Comparison of ENCODE assay signal across 17 cellular contexts in genomic region chr5:177036443-177036842, GRCh38. TPM values are rescaled to one million over a fixed set of nuclear protein-coding genes. Genes with fewer than 3 reads are reported as not detected.
A peak's percentile ranks its signal among the peaks of the same experiment; 100 is the strongest.
DNase-seq lines count a peak whose midpoint lies in the region; ATAC-seq and TF ChIP-seq lines count a peak whose summit lies in the region.
"Had no signal": no experiment of that assay in that cellular context is flagged by ENCODE, and none has a peak within 500 bp of the region (broad histone marks: within the 10 kb centered on the region; RNA-seq: fewer than 3 reads in every experiment).

No MANE protein-coding gene starts in this region.

- H3K27me3 ChIP-seq in CD8-positive, alpha-beta T cell (ENCODE audit: insufficient read depth, low read length), result no peaks in the 10 kb centered on the region
- no peaks in the 10 kb centered on the region; the same call in 1 of the 2 replicates for H3K27me3 ChIP-seq in H9 (ENCODE audit: insufficient read depth, low read length)
- no peaks in the 10 kb centered on the region for H3K27me3 ChIP-seq in GM23248 (replicated peaks; ENCODE audit: insufficient read depth)

- DNase-seq in CD8-positive, alpha-beta T cell, result no peak
- DNase-seq in H9, result no peak
- peak; percentile 21 to 38 for DNase-seq in lung microvascular endothelial cell (ENCODE audit: low read depth in 2 of 2)
- no peak for DNase-seq in GM23248
- DNase-seq in posterior cingulate gyrus, result no peak
- no peak for DNase-seq in GM13976 (ENCODE audit: low spot score)
- DNase-seq: C1 segment of cervical spinal cord, COR-L47, DMS153, GOT3, MM.1S, NCI-H1105 treated with DMSO at 0.1 percent for 48 hours, NCI-H187, NCI-H748 treated with DMSO at 0.1 percent for 48 hours had no signal

- H3K4me1 ChIP-seq in CD8-positive, alpha-beta T cell (ENCODE audit: insufficient read depth, low read length), result peaks cover 5% of the 10 kb centered on the region
- peaks cover 8% of the 10 kb centered on the region; the same call in 1 of the 2 replicates for H3K4me1 ChIP-seq in H9 (ENCODE audit: insufficient read depth, low read length)
- peaks cover 13% of the 10 kb centered on the region for H3K4me1 ChIP-seq in GM23248 (ENCODE audit: insufficient read depth)

- TF ChIP-seq CTCF in CD8-positive, alpha-beta T cell (IDR thresholded peaks at IDR 0.05), result no peak
- TF ChIP-seq CTCF in H9 (conservative IDR thresholded peaks at IDR 0.05) (no peak), brain (conservative IDR thresholded peaks at IDR 0.05) (no peak), GM13976 (IDR thresholded peaks at IDR 0.05; ENCODE audit: borderline replicate concordance, control extremely low read depth, extremely low read depth, insufficient read depth, missing control alignments) (no peak)

- H3K27ac ChIP-seq in CD8-positive, alpha-beta T cell (ENCODE audit: low read depth, low read length), result no peak overlapping the region
- H3K27ac ChIP-seq in H9 (ENCODE audit: insufficient read length, low read depth, low read length) (no peak overlapping the region), GM23248 (no peak overlapping the region)

- peaks cover 41% of the 10 kb centered on the region for H3K36me3 Mint-ChIP-seq in CD8-positive, alpha-beta T cell
- H3K36me3 Mint-ChIP-seq in H9 (ENCODE audit: insufficient read depth in 1 of 3, low read depth in 3 of 3), result peaks cover 0 to 25% (median 24%) of the 10 kb centered on the region in 3 experiments; a peak in 5 of 7 replicates
- H3K36me3 Mint-ChIP-seq in brain, result peaks cover 51% of the 10 kb centered on the region

- in situ Hi-C loops in GM23248 (cut with MboI) (no loop called here), GM13976 (cut with MboI; ENCODE audit: low sequenced_read_pairs, unreplicated experiment) (no loop called here)

- WGBS in H9 (ENCODE audit: extremely low coverage, insufficient read length, low lambda C conversion rate), result no CpG with 5 or more reads among the region's 5 CpGs
- 87% methylated on average over 5 of the region's 5 CpGs for WGBS in GM23248 (ENCODE audit: low coverage in 1 of 2, low lambda C conversion rate in 2 of 2, missing lambda C conversion rate in 2 of 2), 2 experiments

- no peak overlapping the region for H4K91ac ChIP-seq in H9 (ENCODE audit: insufficient read length, low read depth, low read length)

- no peak overlapping the region for H3K4ac ChIP-seq in H9 (ENCODE audit: low read depth, low read length)

- no peak overlapping the region for H3K18ac ChIP-seq in H9 (ENCODE audit: insufficient read length, low read depth, low read length)

- H2AK5ac ChIP-seq in H9 (ENCODE audit: insufficient read length, low read length), result no peak overlapping the region

- H2AFZ ChIP-seq in H9 (ENCODE audit: low read length) (no peak overlapping the region), GM23248 (no peak overlapping the region)

- H3K4me1 Mint-ChIP-seq in CD8-positive, alpha-beta T cell (ENCODE audit: low read depth), result peaks cover 16% of the 10 kb centered on the region
- H3K4me1 Mint-ChIP-seq in H9 (peaks cover 10 to 14% of the 10 kb centered on the region in 2 experiments), brain (peaks cover 10% of the 10 kb centered on the region)

- H3K4me3 Mint-ChIP-seq in CD8-positive, alpha-beta T cell, result no peak overlapping the region
- H3K4me3 Mint-ChIP-seq in H9 (no peak overlapping the region), brain (no peak overlapping the region)

- H3K27ac Mint-ChIP-seq in CD8-positive, alpha-beta T cell, result peak overlapping the region; percentile 23
- H3K27ac Mint-ChIP-seq in H9, result peak overlapping the region; percentile 10 to 73 (median 19); a peak in 4 of 7 replicates
- peak overlapping the region in 3 of 5 experiments; percentile 22 to 63 (median 36) for H3K27ac Mint-ChIP-seq in brain

- H2BK15ac ChIP-seq in H9 (ENCODE audit: low read depth, low read length), result no peak overlapping the region

- POLR2A ChIA-PET in CD8-positive, alpha-beta T cell (lab: Charles Lee), result no interaction called here

- peaks cover 3% of the 10 kb centered on the region for H3K9me3 Mint-ChIP-seq in CD8-positive, alpha-beta T cell
- no peaks in the 10 kb centered on the region for H3K9me3 Mint-ChIP-seq in H9
- H3K9me3 Mint-ChIP-seq in brain, result peaks cover 3 to 7% (median 3%) of the 10 kb centered on the region in 5 experiments

- H3F3A ChIP-seq in GM23248 (ENCODE audit: insufficient read depth), result peaks cover 11% of the 10 kb centered on the region

- CTCF ChIA-PET in CD8-positive, alpha-beta T cell (lab: Charles Lee), result interaction anchor here (1.4 kb wide), 1 partner anchor 58 kb away, joined by 3 read pairs; no protein-coding TSS in a partner anchor

- H4K20me1 ChIP-seq in H9 (ENCODE audit: control insufficient read depth, insufficient read depth, insufficient read length) (no peaks in the 10 kb centered on the region), GM23248 (ENCODE audit: insufficient read depth) (0 out of 2 replicates have a peak, but pooled peaks cover 2% of the 10 kb centered on the region)

- no peaks in the 10 kb centered on the region for H3K27me3 Mint-ChIP-seq in CD8-positive, alpha-beta T cell (ENCODE audit: low read depth)
- H3K27me3 Mint-ChIP-seq in H9 (ENCODE audit: low read depth) (no peaks in the 10 kb centered on the region), brain (no peaks in the 10 kb centered on the region)

- no peak overlapping the region for H4K5ac ChIP-seq in H9 (ENCODE audit: insufficient read length, low read depth, low read length)

- no peak overlapping the region for H3K23ac ChIP-seq in H9 (ENCODE audit: insufficient read length, low read depth, low read length)

- H2BK20ac ChIP-seq in H9 (ENCODE audit: low read depth, low read length, poor library complexity, severe bottlenecking), result no peak overlapping the region

- peaks cover 4% of the 10 kb centered on the region for H3K36me3 ChIP-seq in CD8-positive, alpha-beta T cell (ENCODE audit: insufficient read depth, low read length)
- no peaks in the 10 kb centered on the region for H3K36me3 ChIP-seq in GM23248 (ENCODE audit: low read depth)

- H3K9me3 ChIP-seq in CD8-positive, alpha-beta T cell (ENCODE audit: low read length), result no peaks in the 10 kb centered on the region
- no peaks in the 10 kb centered on the region for H3K9me3 ChIP-seq in H9 (ENCODE audit: control insufficient read depth, low read depth, low read length)
- H3K9me3 ChIP-seq in GM23248 (ENCODE audit: low read depth), result no peaks in the 10 kb centered on the region

- H3T11ph ChIP-seq in H9 (ENCODE audit: low read length), result no peak overlapping the region

- intact Hi-C loops in CD8-positive, alpha-beta T cell (cut with DNase I, micrococcal nuclease), result no loop called here
- intact Hi-C loops in posterior cingulate gyrus (cut with DNase I), result no loop called here

- no peaks in the 10 kb centered on the region for H3K79me2 ChIP-seq in H9 (ENCODE audit: insufficient read depth, low read length)
- peaks cover 77% of the 10 kb centered on the region for H3K79me2 ChIP-seq in GM23248 (ENCODE audit: insufficient read depth)

- no peak overlapping the region for H3K56ac ChIP-seq in H9 (ENCODE audit: insufficient read length, low read depth, low read length)

- no peak for ATAC-seq in CD8-positive, alpha-beta T cell
- ATAC-seq: Right ventricle myocardium inferior, SK-N-SH treated with all-trans-retinoic acid at 6 μM for 48 hours had no signal

- no peak overlapping the region for H2BK120ac ChIP-seq in H9 (ENCODE audit: low read depth, low read length, poor library complexity, severe bottlenecking)

- no peak overlapping the region for H3K9ac ChIP-seq in H9 (ENCODE audit: extremely low read depth, insufficient read length, low read length)
- H3K9ac ChIP-seq in GM23248, result no peak overlapping the region

- no peak overlapping the region for H3K4me2 ChIP-seq in H9 (ENCODE audit: insufficient read depth, insufficient read length, low read length)
- no peak overlapping the region for H3K4me2 ChIP-seq in GM23248 (ENCODE audit: unreplicated experiment)

- H2BK5ac ChIP-seq in H9 (ENCODE audit: insufficient read length, low read length), result no peak overlapping the region

- H4K8ac ChIP-seq in H9 (replicated peaks; ENCODE audit: insufficient read length, low read depth, low read length), result no peak overlapping the region

- H3K79me1 ChIP-seq in H9 (ENCODE audit: insufficient read depth, low read depth, low read length, poor library complexity, severe bottlenecking), result peaks cover 3% of the 10 kb centered on the region

- no peaks in the 10 kb centered on the region for H3K9me2 ChIP-seq in GM23248 (ENCODE audit: insufficient read depth)

- H2BK12ac ChIP-seq in H9 (ENCODE audit: insufficient read length, low read depth, low read length), result no peak overlapping the region

- no peak overlapping the region for H3K14ac ChIP-seq in H9 (ENCODE audit: insufficient read depth, low read length)

- H3K4me3 ChIP-seq in CD8-positive, alpha-beta T cell (ENCODE audit: low read depth, low read length), result no peak overlapping the region
- no peak overlapping the region for H3K4me3 ChIP-seq in GM23248

- H3K23me2 ChIP-seq in H9 (ENCODE audit: insufficient read length, low read depth, low read length, poor library complexity, severe bottlenecking), result no peaks in the 10 kb centered on the region

RNA-seq across cellular contexts. Expression of gene ZNF346, which starts 13.9 kb away (rescaled TPM):
- 10 to 100 TPM; 11.5 to 14.9 TPM for total RNA-seq in CD8-positive, alpha-beta T cell
- total RNA-seq in H9 (2021) (21.1 and 22.7 TPM in 2 replicates), lung microvascular endothelial cell (14.2 and 17.3 TPM in 2 replicates)
- polyA plus RNA-seq in brain (ENCODE audit: insufficient read depth, low read depth, low replicate concordance) (16.9 TPM), GM23248 (2016; fragmentation: Nextera tagmentation; extraction: Ambion mirVana) (11.6 and 14.8 TPM in 2 replicates)
- 9.9 and 13.5 TPM in 2 replicates for total RNA-seq in GM23248 (2014; rRNA removed; shearing (Covaris generic))

RNA-seq across cellular contexts. Expression of gene UIMC1, which starts 29.9 kb away (rescaled TPM):
- total RNA-seq in CD8-positive, alpha-beta T cell, result 10 to 100 TPM; 48.4 to 52.8 TPM
- 46.2 and 53.0 TPM in 2 replicates for total RNA-seq in H9 (2021)
- polyA plus RNA-seq in brain (ENCODE audit: insufficient read depth, low read depth, low replicate concordance), result 12.3 TPM
- 30.7 and 61.5 TPM in 2 replicates for total RNA-seq in lung microvascular endothelial cell
- 13.9 and 27.6 TPM in 2 replicates for total RNA-seq in GM23248 (2014; rRNA removed; shearing (Covaris generic))
- polyA plus RNA-seq in GM23248 (2016; fragmentation: Nextera tagmentation; extraction: Ambion mirVana), result 17.5 and 18.4 TPM in 2 replicates

RNA-seq across cellular contexts. Expression of gene FGFR4, which starts 50.3 kb away (rescaled TPM):
- 1 to 10 TPM; 2.6 TPM for total RNA-seq in CD8-positive, alpha-beta T cell
- total RNA-seq in H9 (2021), result 52.8 and 56.3 TPM in 2 replicates
- 0.36 TPM for polyA plus RNA-seq in brain (ENCODE audit: insufficient read depth, low read depth, low replicate concordance)
- total RNA-seq in lung microvascular endothelial cell, result 0.87 and 4.2 TPM in 2 replicates
- not detected in 2 replicates for total RNA-seq in GM23248 (2014; rRNA removed; shearing (Covaris generic))
- polyA plus RNA-seq in GM23248 (2016; fragmentation: Nextera tagmentation; extraction: Ambion mirVana), result 0.10 TPM in 1 of 2 replicates, not detected in the other

Comparison
In these comparisons a context has a peak if more than half of its experiments do, and no peak if none do; other contexts are left out.
1. DNase-seq: peak in lung microvascular endothelial cell (2 of 2); none in CD8-positive, alpha-beta T cell (0 of 7), H9 (single experiment), GM23248 (single experiment), posterior cingulate gyrus (0 of 10) and GM13976 (single experiment).
2. RNA of gene FGFR4, which starts 50.3 kb away (total RNA-seq): 52.8 to 56.3 TPM in H9; 0.87 to 4.2 TPM in lung microvascular endothelial cell, 2.6 TPM in CD8-positive, alpha-beta T cell and not detected in GM23248; every median in the first group is over 10 times any median in the second.
3. Peak in every context shown above with its lines, with median percentiles within 50 percentile points of each other: H3K27ac Mint-ChIP-seq.